ENCODE assay signal across 1 cellular context in genomic region chr15:73753250-73754130, GRCh38.
A peak's percentile ranks its signal among the peaks of the same experiment; 100 is the strongest.
TF ChIP-seq lines count a peak whose summit lies in the region.

INSYN1 (minus strand) TSS chr15:73753351; CDS start chr15:73751130, 2,221 bp downstream.

TF ChIP-seq in HepG2, 621 proteins besides CTCF, POLR2A, EP300 and RAD21 (continued from another document):
- TF ChIP-seq ZHX2 (IDR thresholded peaks at IDR 0.05; ENCODE audit: low read depth), result no peak
- no peak for TF ChIP-seq ZHX2 (CRISPR knock-in tag; IDR thresholded peaks at IDR 0.05; ENCODE audit: borderline replicate concordance)
- peak; percentile 59; the same call in 1 of the 2 replicates for TF ChIP-seq EZH2 (conservative IDR thresholded peaks at IDR 0.05; ENCODE audit: low read depth, low read length)
- no peak for TF ChIP-seq NCOA1 (CRISPR knock-in tag; IDR thresholded peaks at IDR 0.05)
TF ChIP-seq in HepG2: peak in this region for 2.
